Comparison of ENCODE assay signal across 19 cellular contexts in genomic region chr5:176461349-176461748, GRCh38. TPM values are rescaled to one million over a fixed set of nuclear protein-coding genes. Genes with fewer than 3 reads are reported as not detected.
A peak's percentile ranks its signal among the peaks of the same experiment; 100 is the strongest.
DNase-seq lines count a peak whose midpoint lies in the region; ATAC-seq and TF ChIP-seq lines count a peak whose summit lies in the region.
"Had no signal": no experiment of that assay in that cellular context is flagged by ENCODE, and none has a peak within 500 bp of the region (broad histone marks: within the 10 kb centered on the region; RNA-seq: fewer than 3 reads in every experiment).

No MANE protein-coding gene starts in this region.

- H3K27me3 ChIP-seq in BLaER1 (no peaks in the 10 kb centered on the region), PC-9 (ENCODE audit: insufficient read depth, low read depth) (no peaks in the 10 kb centered on the region), neuronal stem cell (ENCODE audit: control insufficient read depth in 3 of 3, insufficient read depth in 3 of 3, low read depth in 1 of 3, low read length in 3 of 3) (no peaks in the 10 kb centered on the region)
- H3K27me3 ChIP-seq: BLaER1 treated with 17β-estradiol and CSF1 and Interleukin-3, amounts not matched to agents 10 nM and 100 nM had no signal

- no peaks in the 10 kb centered on the region for H3K27me3 Mint-ChIP-seq in glutamatergic neuron (ENCODE audit: unreplicated experiment)
- H3K27me3 Mint-ChIP-seq: B cell; CD4-positive, alpha-beta T cell had no signal

- no peak overlapping the region for H3K4me3 Mint-ChIP-seq in glutamatergic neuron (ENCODE audit: unreplicated experiment)
- H3K4me3 Mint-ChIP-seq: B cell; CD14-positive monocyte; CD4-positive, alpha-beta T cell had no signal

- no peaks in the 10 kb centered on the region for H3K9me3 Mint-ChIP-seq in glutamatergic neuron (ENCODE audit: unreplicated experiment)
- H3K9me3 Mint-ChIP-seq: CD14-positive monocyte; CD4-positive, alpha-beta T cell had no signal

- H3K79me2 ChIP-seq in PC-9 (ENCODE audit: low read depth), result peaks cover 98% of the 10 kb centered on the region

- H3K27ac ChIP-seq in BLaER1 (no peak overlapping the region), PC-9 (0 out of 2 replicates have a peak overlapping the region, but pooled peaks have one; percentile 19), neuronal stem cell (replicated peaks; ENCODE audit: low read length) (no peak overlapping the region)
- H3K27ac ChIP-seq: 22Rv1; BLaER1 treated with 17β-estradiol and CSF1 and Interleukin-3, amounts not matched to agents 10 nM and 100 nM; GM23248 had no signal

- ATAC-seq in omental fat pad (ENCODE audit: low FRiP score), result no peak
- ATAC-seq in GM19324 (IDR thresholded peaks at IDR 0.05; ENCODE audit: low FRiP score, unreplicated experiment), result no peak

- H4K91ac ChIP-seq in neuronal stem cell (ENCODE audit: low read depth, low read length, poor library complexity), result no peak overlapping the region

- H3K4ac ChIP-seq in neuronal stem cell (ENCODE audit: low read length), result no peak overlapping the region

- no peak overlapping the region for H2BK5ac ChIP-seq in neuronal stem cell (ENCODE audit: low read length)

- no peak overlapping the region for H3K14ac ChIP-seq in neuronal stem cell (ENCODE audit: low read length)

- no peak overlapping the region for H3K23ac ChIP-seq in neuronal stem cell (ENCODE audit: low read depth, low read length, poor library complexity)

- WGBS in neuronal stem cell (ENCODE audit: extremely low coverage in 2 of 2, insufficient read length in 2 of 2, insufficient replicate concordance in 1 of 2), 2 donors, result no CpG with 5 or more reads among the region's 2 CpGs

- no peaks in the 10 kb centered on the region for H3K9me2 ChIP-seq in PC-9 (ENCODE audit: insufficient read depth)

- CTCF ChIA-PET in PC-9 (lab: Charles Lee), result no interaction called here

- no peak overlapping the region for H2BK12ac ChIP-seq in neuronal stem cell (ENCODE audit: low read length)

- no peak overlapping the region for H2BK15ac ChIP-seq in neuronal stem cell (ENCODE audit: low read length)

- no peak overlapping the region for H4K8ac ChIP-seq in neuronal stem cell (ENCODE audit: low read depth, low read length)

- H4K20me1 ChIP-seq in BLaER1, result peaks cover 100% of the 10 kb centered on the region
- peaks cover 85% of the 10 kb centered on the region for H4K20me1 ChIP-seq in PC-9 (ENCODE audit: insufficient read depth)

- POLR2A ChIA-PET in PC-9 (lab: Charles Lee; ENCODE audit: unreplicated experiment), result interaction anchor here (0.7 kb wide), 4 partner anchors 15 to 1036 kb away, joined by 3 to 13 read pairs (median 6); no protein-coding TSS in a partner anchor

- H3K18ac ChIP-seq in neuronal stem cell (ENCODE audit: low read length), result no peak overlapping the region

- no TSS peak for BruUV-seq in PC-9 (replicated peaks; lab: Mats Ljungman, UMichigan)

- H3K36me3 Mint-ChIP-seq in glutamatergic neuron (ENCODE audit: unreplicated experiment), result no peaks in the 10 kb centered on the region

- peaks cover 33% of the 10 kb centered on the region for H3F3A ChIP-seq in PC-9 (ENCODE audit: insufficient read depth, low read depth)

- H3K9ac ChIP-seq in BLaER1, result no peak overlapping the region
- H3K9ac ChIP-seq in neuronal stem cell (ENCODE audit: low read depth, low read length, poor library complexity), result no peak overlapping the region
- H3K9ac ChIP-seq: BLaER1 treated with 17β-estradiol and CSF1 and Interleukin-3, amounts not matched to agents 10 nM and 100 nM; GM23248 had no signal

- no peak overlapping the region for H2BK120ac ChIP-seq in neuronal stem cell (ENCODE audit: low read depth, low read length)

- intact Hi-C loops in PC-9 (cut with micrococcal nuclease; ENCODE audit: unreplicated experiment), result no loop called here

- H3K9me3 ChIP-seq in BLaER1 (no peaks in the 10 kb centered on the region; the same call in 1 of the 2 replicates), PC-9 (ENCODE audit: insufficient read depth, low read depth) (no peaks in the 10 kb centered on the region), neuronal stem cell (replicated peaks in 1 of 2; ENCODE audit: control insufficient read depth in 2 of 2, insufficient read depth in 1 of 2, low read depth in 1 of 2, low read length in 2 of 2) (no peaks in the 10 kb centered on the region)

- no peak for DNase-seq in PC-9
- no peak for DNase-seq in glutamatergic neuron
- no peak for DNase-seq in neuronal stem cell (ENCODE audit: low spot score)
- no peak for DNase-seq in omental fat pad (ENCODE audit: low spot score)
- DNase-seq: Calu3; CD4-positive, alpha-beta T cell; COR-L47; DMS53; DMS79 treated with DMSO at 0.1 percent for 48 hours; GF-D8; GM23248; H7; HCEC 1CT had no signal

- H3K4me1 Mint-ChIP-seq in glutamatergic neuron (ENCODE audit: low read depth, unreplicated experiment), result no peaks in the 10 kb centered on the region

- H3K27ac Mint-ChIP-seq in glutamatergic neuron (ENCODE audit: unreplicated experiment), result peak overlapping the region; percentile 52
- H3K27ac Mint-ChIP-seq: B cell; CD4-positive, alpha-beta T cell had no signal

- H3K4me3 ChIP-seq in BLaER1 (no peak overlapping the region), PC-9 (no peak overlapping the region), neuronal stem cell (ENCODE audit: low read length in 2 of 2) (no peak overlapping the region)
- H3K4me3 ChIP-seq: BLaER1 treated with 17β-estradiol and CSF1 and Interleukin-3, amounts not matched to agents 10 nM and 100 nM; GM23248 had no signal

- peaks cover 60% of the 10 kb centered on the region for H3K36me3 ChIP-seq in BLaER1
- H3K36me3 ChIP-seq in PC-9 (ENCODE audit: low read depth), result peaks cover 3% of the 10 kb centered on the region; the same call in 1 of the 2 replicates
- H3K36me3 ChIP-seq in neuronal stem cell (replicated peaks in 1 of 2; ENCODE audit: control insufficient read depth in 2 of 2, insufficient read depth in 2 of 2, low read length in 2 of 2), result peaks cover 2 to 25% of the 10 kb centered on the region in 2 donors

- H3K4me2 ChIP-seq in BLaER1 (0 out of 2 replicates have a peak overlapping the region, but pooled peaks have one; percentile 9), PC-9 (no peak overlapping the region), neuronal stem cell (ENCODE audit: insufficient read depth, low read length, poor library complexity, severe bottlenecking) (no peak overlapping the region)

- TF ChIP-seq CTCF in PC-9 (conservative IDR thresholded peaks at IDR 0.05) (no peak), glutamatergic neuron (IDR thresholded peaks at IDR 0.05; ENCODE audit: partially characterized antibody, unreplicated experiment) (no peak), omental fat pad (IDR thresholded peaks at IDR 0.05) (no peak)

- H2AK5ac ChIP-seq in neuronal stem cell (ENCODE audit: low read depth, low read length), result no peak overlapping the region

- H3K79me1 ChIP-seq in neuronal stem cell (ENCODE audit: low read depth, low read length), result peaks cover 6% of the 10 kb centered on the region

- H3K4me1 ChIP-seq in BLaER1, result peaks cover 10% of the 10 kb centered on the region
- H3K4me1 ChIP-seq in PC-9 (replicated peaks; ENCODE audit: insufficient read depth), result peaks cover 13% of the 10 kb centered on the region
- no peaks in the 10 kb centered on the region for H3K4me1 ChIP-seq in neuronal stem cell (ENCODE audit: control insufficient read depth in 2 of 2, insufficient read depth in 1 of 2, low read depth in 1 of 2, low read length in 2 of 2)

- no peak overlapping the region for H2AFZ ChIP-seq in PC-9
- no peak overlapping the region for H2AFZ ChIP-seq in neuronal stem cell (ENCODE audit: low read length)
- H2AFZ ChIP-seq: GM23248 had no signal

RNA-seq across cellular contexts. Expression of gene FAF2, which starts 13.2 kb away (rescaled TPM):
- total RNA-seq in PC-9 (2021), result 41.2 and 59.7 TPM in 2 replicates
- total RNA-seq in glutamatergic neuron (ENCODE audit: unreplicated experiment), result 52.9 TPM
- polyA plus RNA-seq in neuronal stem cell (2013, experiment 1 of 2), result 23.5 TPM
- 24.7 TPM for polyA plus RNA-seq in neuronal stem cell (2013, experiment 2 of 2)
- total RNA-seq in omental fat pad, result 10 to 100 TPM; 27.6 to 31.1 (median 27.8) TPM

RNA-seq across cellular contexts. Expression of gene CLTB, which starts 45.0 kb away (rescaled TPM):
- total RNA-seq in PC-9 (2021) (123 and 126 TPM in 2 replicates), glutamatergic neuron (ENCODE audit: unreplicated experiment) (83.8 TPM), omental fat pad (100 to 1,000 TPM; 119 to 171 (median 128) TPM)
- polyA plus RNA-seq in neuronal stem cell (2013, experiment 1 of 2), result 21.0 TPM
- polyA plus RNA-seq in neuronal stem cell (2013, experiment 2 of 2), result 20.3 TPM
